In genomic region chr19:7529610-7530490, GRCh38 we compare ENCODE assay signal across 1 cellular context.
TF ChIP-seq lines count a peak whose summit lies in the region.

No MANE protein-coding gene starts in this region.

TF ChIP-seq in GM12878, 131 proteins besides CTCF, POLR2A, EP300 and RAD21:
- no peak for TF ChIP-seq RBBP5 (conservative IDR thresholded peaks at IDR 0.05)
- TF ChIP-seq NR2F1 (conservative IDR thresholded peaks at IDR 0.05) = 0 out of 2 replicates have a peak, but pooled peaks have one; percentile 28
